In genomic region chr14:102138535-102138934, GRCh38 we compare ENCODE assay signal across 8 cellular contexts. TPM values are rescaled to one million over a fixed set of nuclear protein-coding genes. Genes with fewer than 3 reads are reported as not detected.
A peak's percentile ranks its signal among the peaks of the same experiment; 100 is the strongest.
DNase-seq lines count a peak whose midpoint lies in the region; ATAC-seq and TF ChIP-seq lines count a peak whose summit lies in the region.

No MANE protein-coding gene starts in this region.

- no peaks in the 10 kb centered on the region for H3K9me3 Mint-ChIP-seq in Caco-2 (ENCODE audit: unreplicated experiment)

- DNase-seq in Caco-2 (no peak), NB4 (ENCODE audit: low read depth) (no peak), osteoblast (ENCODE audit: insufficient read length, low spot score, missing footprints) (no peak), HEK293T (ENCODE audit: extremely low spot score) (no peak), SHP77 (lab: John Stamatoyannopoulos, UW) (no peak)
- DNase-seq in effector memory CD4-positive, alpha-beta T cell, result no peak
- no peak for DNase-seq in stimulated activated CD4-positive, alpha-beta T cell treated with anti-CD3 and anti-CD28 coated beads, Interleukin-12 subunit alpha, Interleukin-12 subunit beta, amount 100 ng/mL, for 4 hours

- H3K4me3 Mint-ChIP-seq in Caco-2 (ENCODE audit: unreplicated experiment), result peak overlapping the region; percentile 98

- intact Hi-C loops in Caco-2 (cut with micrococcal nuclease; ENCODE audit: unreplicated experiment), result loop anchor here (5.0 kb wide), 1 partner anchor 179 kb away; the partner anchor contains the start of gene ZNF839

- POLR2A ChIA-PET in Caco-2 (lab: Charles Lee) (interaction anchor here (0.6 kb wide), 3 partner anchors 22 to 386 kb away, joined by 4 to 7 read pairs (median 6); no protein-coding TSS in a partner anchor), HEK293T (lab: Yijun Ruan, JAX) (interaction anchor here (1.0 kb wide), 1 partner anchor 74 kb away, joined by 3 read pairs; no protein-coding TSS in a partner anchor)

- BruUV-seq in Caco-2 (replicated peaks; lab: Mats Ljungman, UMichigan), result no TSS peak

- TF ChIP-seq POLR2A in NB4 (IDR thresholded peaks at IDR 0.05; ENCODE audit: extremely low read depth, insufficient read length), result no peak

- peaks cover 25% of the 10 kb centered on the region for H4K20me1 ChIP-seq in osteoblast (ENCODE audit: insufficient read depth, low read length)

- H3K4me2 ChIP-seq in osteoblast (ENCODE audit: insufficient read depth, low read length), result peak overlapping the region; percentile 99

- H3K36me3 Mint-ChIP-seq in Caco-2 (ENCODE audit: insufficient read depth, unreplicated experiment), result peaks cover 18% of the 10 kb centered on the region

- H3K9me3 ChIP-seq in Caco-2, result no peaks in the 10 kb centered on the region
- H3K9me3 ChIP-seq in effector memory CD4-positive, alpha-beta T cell (ENCODE audit: control insufficient read depth, low read length), result no peaks in the 10 kb centered on the region
- no peaks in the 10 kb centered on the region for H3K9me3 ChIP-seq in osteoblast (ENCODE audit: low read depth, low read length)

- H3K79me2 ChIP-seq in osteoblast (ENCODE audit: insufficient read depth, low read length), result peaks cover 37% of the 10 kb centered on the region

- no peaks in the 10 kb centered on the region for H3K27me3 Mint-ChIP-seq in Caco-2 (ENCODE audit: insufficient read depth, unreplicated experiment)

- peaks cover 6% of the 10 kb centered on the region; the same call in 1 of the 2 replicates for H3K4me1 ChIP-seq in Caco-2
- peaks cover 4% of the 10 kb centered on the region for H3K4me1 ChIP-seq in effector memory CD4-positive, alpha-beta T cell (ENCODE audit: control insufficient read depth, insufficient read depth, low read length, poor library complexity, severe bottlenecking)
- peaks cover 19% of the 10 kb centered on the region for H3K4me1 ChIP-seq in osteoblast (ENCODE audit: insufficient read depth, low read length)

- H3K36me3 ChIP-seq in Caco-2 (ENCODE audit: control insufficient read depth, insufficient read depth, low read length) (no peaks in the 10 kb centered on the region), osteoblast (ENCODE audit: insufficient read depth, low read length) (peaks cover 4% of the 10 kb centered on the region)
- no peaks in the 10 kb centered on the region for H3K36me3 ChIP-seq in effector memory CD4-positive, alpha-beta T cell (ENCODE audit: control insufficient read depth, insufficient read depth, low read length)

- peaks cover 11% of the 10 kb centered on the region for H3K4me1 Mint-ChIP-seq in Caco-2 (ENCODE audit: low read depth, unreplicated experiment)

- TF ChIP-seq CTCF in Caco-2 (IDR thresholded peaks at IDR 0.05; ENCODE audit: insufficient read depth in 1 of 2, low read depth in 1 of 2, low read length in 1 of 2, severe bottlenecking in 1 of 2, unreplicated experiment in 1 of 2) (no peak), NB4 (IDR thresholded peaks at IDR 0.05; ENCODE audit: low read depth, low read length) (no peak), osteoblast (IDR thresholded peaks at IDR 0.05; ENCODE audit: extremely low read depth, low read depth, low read length) (no peak)

- peak overlapping the region; percentile 95 for H2AFZ ChIP-seq in osteoblast (ENCODE audit: low read length)

- peak overlapping the region; percentile 91 for H3K27ac Mint-ChIP-seq in Caco-2 (ENCODE audit: unreplicated experiment)

- CTCF ChIA-PET in Caco-2 (lab: Charles Lee), result interaction anchor here (1.1 kb wide), 1 partner anchor 43 kb away, joined by 3 read pairs; no protein-coding TSS in a partner anchor
- CTCF ChIA-PET in HEK293T (lab: Yijun Ruan, JAX), result interaction anchor here (1.2 kb wide), 1 partner anchor 46 kb away, joined by 3 read pairs; no protein-coding TSS in a partner anchor

- no peaks in the 10 kb centered on the region for H3K27me3 ChIP-seq in Caco-2 (replicated peaks; ENCODE audit: control insufficient read depth, insufficient read depth, low read length)
- no peaks in the 10 kb centered on the region for H3K27me3 ChIP-seq in effector memory CD4-positive, alpha-beta T cell (replicated peaks; ENCODE audit: control insufficient read depth, insufficient read depth, low read length, poor library complexity, severe bottlenecking)
- no peaks in the 10 kb centered on the region for H3K27me3 ChIP-seq in osteoblast (ENCODE audit: insufficient read depth, low read length)

- ATAC-seq in HG02870 (IDR thresholded peaks at IDR 0.05; ENCODE audit: unreplicated experiment), result no peak

- no peak overlapping the region for H3K27ac ChIP-seq in effector memory CD4-positive, alpha-beta T cell (ENCODE audit: insufficient read depth, low read length, poor library complexity, severe bottlenecking)
- no peak overlapping the region for H3K27ac ChIP-seq in osteoblast (ENCODE audit: low read depth, low read length)

- H3K4me3 ChIP-seq in Caco-2 (ENCODE audit: low read depth, low read length), result peak overlapping the region; percentile 96
- H3K4me3 ChIP-seq in NB4 (ENCODE audit: low read depth, low read length), result peak overlapping the region; percentile 73
- H3K4me3 ChIP-seq in effector memory CD4-positive, alpha-beta T cell (ENCODE audit: insufficient read depth, low read depth, low read length, poor library complexity, severe bottlenecking), result peak overlapping the region; percentile 99
- H3K4me3 ChIP-seq in osteoblast (ENCODE audit: insufficient read depth, low read length), result peak overlapping the region; percentile 86

TF ChIP-seq in HEK293T, 16 proteins besides CTCF, POLR2A, EP300 and RAD21:
- TF ChIP-seq CTBP1 (IDR thresholded peaks at IDR 0.05; ENCODE audit: borderline replicate concordance), result no peak
- no peak for TF ChIP-seq ZNF384 (IDR thresholded peaks at IDR 0.05)
TF ChIP-seq in HEK293T: peak in this region for 0.

RNA-seq across cellular contexts. Expression of gene WDR20, which starts 1.2 kb away (rescaled TPM):
- 32.5 and 34.0 TPM in 2 replicates for total RNA-seq in Caco-2 (2022)
- 15.6 and 18.3 TPM in 2 replicates for total RNA-seq in osteoblast

RNA-seq across cellular contexts. Expression of gene HSP90AA1, which starts 51.7 kb away (rescaled TPM):
- 464 and 478 TPM in 2 replicates for total RNA-seq in Caco-2 (2022)
- total RNA-seq in osteoblast, result 193 and 198 TPM in 2 replicates
